In the genomic region with DNA sequence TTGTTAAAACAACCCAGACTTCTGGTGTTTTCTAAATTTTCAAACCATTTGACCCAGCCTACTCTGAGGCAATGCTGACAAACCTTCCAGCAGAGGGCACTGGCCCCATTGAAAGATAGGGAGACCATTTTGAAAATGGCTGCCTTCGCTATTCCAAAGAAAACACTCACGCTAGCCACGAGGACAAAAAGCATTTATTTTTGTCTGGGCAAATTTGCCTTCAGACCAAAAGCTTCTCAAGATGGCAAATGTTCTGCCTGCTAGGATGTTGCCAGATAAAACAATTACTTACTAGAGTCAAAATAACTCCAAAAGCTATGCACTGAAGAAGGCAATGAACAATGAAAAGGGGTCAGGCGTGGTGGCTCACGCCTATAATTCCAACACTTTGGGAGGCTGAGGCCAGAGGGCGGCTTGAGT, we compare ENCODE assay signal across 10 cellular contexts.
DNase-seq lines count a peak whose midpoint lies in the region; ATAC-seq, FAIRE-seq and TF ChIP-seq lines count a peak whose summit lies in the region.
"Had no signal": no experiment of that assay in that cellular context is flagged by ENCODE, and none has a peak within 500 bp of the region (broad histone marks: within the 10 kb centered on the region; RNA-seq: fewer than 3 reads in every experiment).

No MANE protein-coding gene starts in this region.

- no peaks in the 10 kb centered on the region for H3K27me3 ChIP-seq in GM06990 (replicated peaks; ENCODE audit: control insufficient read depth, insufficient read depth, low read length)
- H3K27me3 ChIP-seq in H1 (replicated peaks in 1 of 4; ENCODE audit: control insufficient read depth in 3 of 4, extremely low read depth in 1 of 4, insufficient read depth in 3 of 4, low read length in 3 of 4): peaks cover 0 to 4% (median 0%) of the 10 kb centered on the region in 4 experiments; a peak in 2 of 7 replicates

- no peak overlapping the region for H2BK12ac ChIP-seq in H1 (ENCODE audit: low read depth, low read length)

- 75% methylated on average over 6 of the region's 6 CpGs; no CpG with 5 or more reads in 1 of the 2 experiments for WGBS in H1 (ENCODE audit: extremely low coverage in 1 of 2, insufficient coverage in 1 of 2, insufficient read length in 1 of 2, insufficient replicate concordance in 2 of 2, low coverage in 1 of 2, low lambda C conversion rate in 2 of 2, missing lambda C conversion rate in 1 of 2), 2 experiments

- H4K5ac ChIP-seq in H1 (ENCODE audit: insufficient read length, low read depth, low read length): no peak overlapping the region

- no peak for DNase-seq in GM06990 (ENCODE audit: extremely low read depth, insufficient read length)
- peak; percentile 42 for DNase-seq in NCI-H1105 (lab: John Stamatoyannopoulos, UW)
- DNase-seq in H1 (ENCODE audit: low read depth in 1 of 2, low spot score in 2 of 2): peak in 1 of 2 experiments; percentile 55
- no peak for DNase-seq in progenitor cell of endocrine pancreas (ENCODE audit: low spot score, unreplicated experiment)
- DNase-seq in stimulated activated CD4-positive, alpha-beta T cell treated with anti-CD3 and anti-CD28 coated beads, Interleukin-4, amount 100 ng/mL, for 24 hours: no peak
- DNase-seq in NCI-H2196 treated with DMSO at 0.1 percent for 48 hours (lab: John Stamatoyannopoulos, UW; ENCODE audit: unreplicated experiment): no peak
- DNase-seq: NCI-H526 treated with DMSO at 0.1 percent for 48 hours had no signal

- H2BK120ac ChIP-seq in H1 (replicated peaks; ENCODE audit: low read depth, low read length): no peak overlapping the region

- TF ChIP-seq RAD21 in H1 (IDR thresholded peaks at IDR 0.05 in 1 of 2, conservative IDR thresholded peaks at IDR 0.05 in 1 of 2; ENCODE audit: low read depth in 2 of 2, low read length in 2 of 2): peak; percentile 78 to 84

- FAIRE-seq in H1 (lab: Jason Lieb, UNC): peak; percentile 82

- no peak overlapping the region for H3K27ac ChIP-seq in H1 (ENCODE audit: low read depth, low read length)

- H3K9ac ChIP-seq in H1 (replicated peaks in 1 of 4; ENCODE audit: extremely low read depth in 1 of 4, low read depth in 3 of 4, low read length in 3 of 4): no peak overlapping the region

- H2BK5ac ChIP-seq in H1 (ENCODE audit: low read depth, low read length): no peak overlapping the region

- no peaks in the 10 kb centered on the region for H4K20me1 ChIP-seq in H1 (replicated peaks in 1 of 2; ENCODE audit: control insufficient read depth in 1 of 2, insufficient read depth in 2 of 2, low read length in 2 of 2)

- H3K4me3 ChIP-seq in GM06990 (replicated peaks; ENCODE audit: low read depth, low read length) (no peak overlapping the region), H1 (ENCODE audit: extremely low read depth in 1 of 4, insufficient read depth in 2 of 4, low read depth in 3 of 4, low read length in 4 of 4) (no peak overlapping the region)

- no peak overlapping the region for H3K23ac ChIP-seq in H1 (ENCODE audit: insufficient read length)

- no peak overlapping the region for H4K8ac ChIP-seq in H1 (ENCODE audit: extremely low read depth, insufficient read depth, low read length)

- H2BK15ac ChIP-seq in H1 (ENCODE audit: low read length): no peak overlapping the region

- no peaks in the 10 kb centered on the region for H3K23me2 ChIP-seq in H1 (ENCODE audit: low read depth, low read length)

- no peaks in the 10 kb centered on the region for H3K9me3 Mint-ChIP-seq in progenitor cell of endocrine pancreas (ENCODE audit: low read depth)

- no peaks in the 10 kb centered on the region for H3K79me1 ChIP-seq in H1 (ENCODE audit: low read depth, low read length)

- H3K4me2 ChIP-seq in H1 (ENCODE audit: insufficient read depth in 1 of 2, low read depth in 2 of 2, low read length in 2 of 2): no peak overlapping the region

- H3K4me3 Mint-ChIP-seq in progenitor cell of endocrine pancreas (ENCODE audit: low read depth): no peak overlapping the region
- H3K4me3 Mint-ChIP-seq: activated naive CD4-positive, alpha-beta T cell treated with anti-CD3 and anti-CD28 coated beads, Interleukin-2, amount 50 U/mL, for 24 hours had no signal

- H4K91ac ChIP-seq in H1 (replicated peaks; ENCODE audit: insufficient read length, low read length): no peak overlapping the region

- no peak overlapping the region for H2AK5ac ChIP-seq in H1 (ENCODE audit: low read depth, low read length)

- H3K4ac ChIP-seq in H1 (replicated peaks; ENCODE audit: insufficient read length, low read depth, low read length): no peak overlapping the region

- ATAC-seq in esophagus mucosa (no peak), GM18519 (IDR thresholded peaks at IDR 0.05; ENCODE audit: low FRiP score, unreplicated experiment) (no peak)

- no peak for TF ChIP-seq EP300 in H1 (IDR thresholded peaks at IDR 0.05; ENCODE audit: borderline replicate concordance in 1 of 2, low read depth in 2 of 2, low read length in 2 of 2)

- H3K79me2 ChIP-seq in H1 (ENCODE audit: control insufficient read depth in 1 of 2, insufficient read depth in 2 of 2, low read length in 2 of 2): no peaks in the 10 kb centered on the region

- TF ChIP-seq CTCF in GM06990 (IDR thresholded peaks at IDR 0.05; ENCODE audit: insufficient read depth, low read length, poor library complexity, severe bottlenecking) (peak; percentile 44), H1 (IDR thresholded peaks at IDR 0.05; ENCODE audit: control extremely low read depth in 1 of 3, insufficient read depth in 1 of 3, low read depth in 1 of 3, low read length in 3 of 3) (peak; percentile 52 to 68 (median 64)), progenitor cell of endocrine pancreas (IDR thresholded peaks at IDR 0.05; ENCODE audit: unreplicated experiment) (peak; percentile 52)

- no peaks in the 10 kb centered on the region for H3K4me1 ChIP-seq in H1 (replicated peaks in 1 of 4; ENCODE audit: control insufficient read depth in 3 of 4, insufficient read depth in 4 of 4, low read length in 3 of 4)

- no peak overlapping the region for H3K14ac ChIP-seq in H1 (ENCODE audit: insufficient read length)

- H3K18ac ChIP-seq in H1 (ENCODE audit: extremely low read depth, low read length): no peak overlapping the region; the same call in 1 of the 2 replicates

- H2AFZ ChIP-seq in H1 (ENCODE audit: low read length): peak overlapping the region; percentile 89

- no peak overlapping the region for H3K27ac Mint-ChIP-seq in progenitor cell of endocrine pancreas
- H3K27ac Mint-ChIP-seq: activated naive CD4-positive, alpha-beta T cell treated with anti-CD3 and anti-CD28 coated beads, Interleukin-2, amount 50 U/mL, for 24 hours had no signal

- TF ChIP-seq POLR2A in H1 (IDR thresholded peaks at IDR 0.05; ENCODE audit: control extremely low read depth in 1 of 2, low read depth in 2 of 2, low read length in 2 of 2): no peak

- peaks cover 67% of the 10 kb centered on the region for H3K27me3 Mint-ChIP-seq in progenitor cell of endocrine pancreas

- H2BK20ac ChIP-seq in H1 (ENCODE audit: low read length): no peak overlapping the region

- no peak overlapping the region for H3K56ac ChIP-seq in H1 (replicated peaks; ENCODE audit: insufficient read length, low read depth, low read length)

- H3K36me3 ChIP-seq in GM06990 (ENCODE audit: control insufficient read depth, insufficient read depth, low read length) (no peaks in the 10 kb centered on the region), H1 (ENCODE audit: control insufficient read depth in 2 of 4, insufficient read depth in 4 of 4, low read length in 3 of 4) (no peaks in the 10 kb centered on the region)

- peaks cover 17% of the 10 kb centered on the region for H3K4me1 Mint-ChIP-seq in progenitor cell of endocrine pancreas (ENCODE audit: low read depth)
- H3K4me1 Mint-ChIP-seq: activated naive CD4-positive, alpha-beta T cell treated with anti-CD3 and anti-CD28 coated beads, Interleukin-2, amount 50 U/mL, for 24 hours had no signal

- POLR2A ChIA-PET in H1 (lab: Charles Lee; ENCODE audit: partially characterized antibody): no interaction called here

- H3K9me3 ChIP-seq in H1 (ENCODE audit: insufficient read depth in 2 of 2, low read depth in 1 of 2, low read length in 1 of 2): no peaks in the 10 kb centered on the region

- CTCF ChIA-PET in H1 (lab: Charles Lee; ENCODE audit: partially characterized antibody): interaction anchor here (0.5 to 2.0 kb wide), 22 partner anchors 11 to 868 kb away, joined by 3 to 8 read pairs (median 4); no protein-coding TSS in a partner anchor

- no peaks in the 10 kb centered on the region for H3K36me3 Mint-ChIP-seq in progenitor cell of endocrine pancreas (ENCODE audit: insufficient read depth)
- H3K36me3 Mint-ChIP-seq: activated naive CD4-positive, alpha-beta T cell treated with anti-CD3 and anti-CD28 coated beads, Interleukin-2, amount 50 U/mL, for 24 hours had no signal

TF ChIP-seq in H1, 55 proteins besides CTCF, POLR2A, EP300 and RAD21 (continues in another document):
- TF ChIP-seq SAP30 (IDR thresholded peaks at IDR 0.05; ENCODE audit: insufficient read depth, insufficient replicate concordance, low read length) (no peak), SRF (IDR thresholded peaks at IDR 0.05; ENCODE audit: low read depth, low read length) (no peak), GTF2F1 (IDR thresholded peaks at IDR 0.05; ENCODE audit: borderline replicate concordance, low read depth, low read length) (no peak), RXRA (IDR thresholded peaks at IDR 0.05; ENCODE audit: insufficient read depth, low read depth, low read length) (no peak), EZH2 (IDR thresholded peaks at IDR 0.05; ENCODE audit: low read depth, low read length, severe bottlenecking) (no peak), FOSL1 (IDR thresholded peaks at IDR 0.05; ENCODE audit: insufficient read depth, low read depth, low read length) (no peak), TEAD4 (IDR thresholded peaks at IDR 0.05; ENCODE audit: low read depth, low read length) (no peak), KDM5A (IDR thresholded peaks at IDR 0.05; ENCODE audit: low read length) (no peak), TAF7 (optimal IDR thresholded peaks at IDR 0.05; ENCODE audit: borderline replicate concordance, low read depth, low read length) (no peak), CBX8 (IDR thresholded peaks at IDR 0.05; ENCODE audit: borderline replicate concordance, low read depth, low read length) (no peak), CBX5 (IDR thresholded peaks at IDR 0.05; ENCODE audit: low read depth, low read length) (no peak), CREB1 (IDR thresholded peaks at IDR 0.05) (no peak), TCF12 (IDR thresholded peaks at IDR 0.05; ENCODE audit: low read depth, low read length) (no peak), RNF2 (IDR thresholded peaks at IDR 0.05; ENCODE audit: borderline replicate concordance, low read depth, low read length, missing control alignments, poor library complexity, severe bottlenecking) (no peak)
- TF ChIP-seq, protein P1, sequence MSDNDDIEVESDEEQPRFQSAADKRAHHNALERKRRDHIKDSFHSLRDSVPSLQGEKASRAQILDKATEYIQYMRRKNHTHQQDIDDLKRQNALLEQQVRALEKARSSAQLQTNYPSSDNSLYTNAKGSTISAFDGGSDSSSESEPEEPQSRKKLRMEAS (IDR thresholded peaks at IDR 0.05): peak; percentile 37; the same call in 1 of the 2 replicates
